8 cellular contexts compared by ENCODE assay signal in the genomic region with DNA sequence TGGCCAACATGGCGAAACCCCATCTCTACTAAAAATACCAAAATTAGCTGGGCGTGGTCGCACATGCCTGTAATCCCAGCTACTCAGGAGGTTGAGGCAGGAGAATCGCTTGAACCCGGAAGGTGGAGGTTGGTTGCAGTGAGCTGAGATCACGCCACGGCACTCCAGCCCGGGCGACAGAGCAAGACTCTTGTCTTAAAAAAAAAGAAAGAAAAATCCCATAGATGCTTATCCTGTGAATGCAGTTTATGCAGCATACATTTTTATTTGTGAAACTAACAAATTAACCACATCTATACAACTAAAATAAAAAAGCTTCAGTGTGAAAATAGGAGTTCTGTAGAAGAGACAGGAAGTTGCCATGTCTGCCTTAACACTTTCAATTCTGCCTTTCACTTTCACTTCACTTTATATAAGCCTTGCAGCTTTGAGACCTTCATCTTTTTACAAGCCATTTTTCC. TPM values are rescaled to one million over a fixed set of nuclear protein-coding genes. Genes with fewer than 3 reads are reported as not detected.
DNase-seq lines count a peak whose midpoint lies in the region; ATAC-seq and TF ChIP-seq lines count a peak whose summit lies in the region.
"Had no signal": no experiment of that assay in that cellular context is flagged by ENCODE, and none has a peak within 500 bp of the region (broad histone marks: within the 10 kb centered on the region; RNA-seq: fewer than 3 reads in every experiment).

No MANE protein-coding gene starts in this region.

- no peaks in the 10 kb centered on the region for H3K27me3 Mint-ChIP-seq in nephron progenitor cell (ENCODE audit: low read depth, poor library complexity)

- peak; percentile 29 for ATAC-seq in GM21786 (IDR thresholded peaks at IDR 0.05; ENCODE audit: unreplicated experiment)
- ATAC-seq in body of pancreas, result no peak
- ATAC-seq in HG02571 (IDR thresholded peaks at IDR 0.05; ENCODE audit: unreplicated experiment), result no peak

- TF ChIP-seq POLR2A in body of pancreas (IDR thresholded peaks at IDR 0.05), result no peak

- H3K4me1 Mint-ChIP-seq in nephron progenitor cell, result peaks cover 9% of the 10 kb centered on the region

- H3K4me1 ChIP-seq in colonic mucosa (peaks cover 5% of the 10 kb centered on the region), body of pancreas (no peaks in the 10 kb centered on the region)

- H3K9me3 Mint-ChIP-seq in nephron progenitor cell, result no peaks in the 10 kb centered on the region

- H3K36me3 Mint-ChIP-seq in nephron progenitor cell (ENCODE audit: low read depth), result peaks cover 8% of the 10 kb centered on the region

- H3K27ac ChIP-seq in colonic mucosa (peak overlapping the region; percentile 56), body of pancreas (peak overlapping the region in 1 of 4 donors; percentile 52)

- intact Hi-C loops in colonic mucosa (cut with DNase I), result no loop called here
- intact Hi-C loops in body of pancreas (cut with DNase I), result no loop called here

- WGBS in body of pancreas, 2 donors, result 69 to 90% methylated on average over 9 of the region's 9 CpGs

- DNase-seq in SIG-M5 (lab: John Stamatoyannopoulos, UW) (peak; percentile 28), colonic mucosa (no peak), pons (ENCODE audit: low spot score) (peak; percentile 79), body of pancreas (no peak), nephron progenitor cell (no peak)

- no peak overlapping the region for H3K9ac ChIP-seq in colonic mucosa (ENCODE audit: low read depth in 2 of 2, low read length in 2 of 2)

- H3K9me3 ChIP-seq in colonic mucosa (no peaks in the 10 kb centered on the region), body of pancreas (no peaks in the 10 kb centered on the region)

- no peak overlapping the region for H3K4me3 Mint-ChIP-seq in nephron progenitor cell

- H3K27me3 ChIP-seq in colonic mucosa (no peaks in the 10 kb centered on the region), body of pancreas (no peaks in the 10 kb centered on the region)

- peak overlapping the region; percentile 21 for H3K4me3 ChIP-seq in colonic mucosa
- no peak overlapping the region for H3K4me3 ChIP-seq in body of pancreas
- H3K4me3 ChIP-seq: lung had no signal

- TF ChIP-seq CTCF in colonic mucosa (IDR thresholded peaks at IDR 0.05) (no peak), body of pancreas (IDR thresholded peaks at IDR 0.05) (no peak), nephron progenitor cell (IDR thresholded peaks at IDR 0.05) (no peak)

- H3K27ac Mint-ChIP-seq in nephron progenitor cell, result no peak overlapping the region

- H3K36me3 ChIP-seq in colonic mucosa, result no peaks in the 10 kb centered on the region
- no peaks in the 10 kb centered on the region for H3K36me3 ChIP-seq in body of pancreas (replicated peaks in 1 of 2; ENCODE audit: insufficient read depth in 1 of 2, low read depth in 2 of 2)

RNA-seq across cellular contexts. Expression of a gene that starts 7.1 kb away (rescaled TPM):
- total RNA-seq in colonic mucosa, result 1 to 10 TPM; 2.7 to 4.7 TPM
- 1 to 10 TPM in 1 of 2 donors, not detected in 1; 1.3 TPM for total RNA-seq in body of pancreas

RNA-seq across cellular contexts. Expression of a gene that starts 18.5 kb away (rescaled TPM):
- total RNA-seq in colonic mucosa (not detected), body of pancreas (under 1 TPM in 1 of 2 donors, not detected in 1; 0.26 TPM)

RNA-seq across cellular contexts. Expression of a gene that starts 45.9 kb away (rescaled TPM):
- total RNA-seq in colonic mucosa, result 10 to 100 TPM; 83.7 to 90.6 TPM
- 100 to 1,000 TPM in 1 of 2 donors, 10 to 100 TPM in 1; 76.3 to 114 TPM for total RNA-seq in body of pancreas

Comparison
In these comparisons a context has a peak if more than half of its experiments do, and no peak if none do; other contexts are left out.
1. DNase-seq: peak in SIG-M5 (single experiment) and pons (single experiment); none in colonic mucosa (single experiment), body of pancreas (0 of 4) and nephron progenitor cell (single experiment).